ENCODE assay signal across 8 cellular contexts in the genomic region with DNA sequence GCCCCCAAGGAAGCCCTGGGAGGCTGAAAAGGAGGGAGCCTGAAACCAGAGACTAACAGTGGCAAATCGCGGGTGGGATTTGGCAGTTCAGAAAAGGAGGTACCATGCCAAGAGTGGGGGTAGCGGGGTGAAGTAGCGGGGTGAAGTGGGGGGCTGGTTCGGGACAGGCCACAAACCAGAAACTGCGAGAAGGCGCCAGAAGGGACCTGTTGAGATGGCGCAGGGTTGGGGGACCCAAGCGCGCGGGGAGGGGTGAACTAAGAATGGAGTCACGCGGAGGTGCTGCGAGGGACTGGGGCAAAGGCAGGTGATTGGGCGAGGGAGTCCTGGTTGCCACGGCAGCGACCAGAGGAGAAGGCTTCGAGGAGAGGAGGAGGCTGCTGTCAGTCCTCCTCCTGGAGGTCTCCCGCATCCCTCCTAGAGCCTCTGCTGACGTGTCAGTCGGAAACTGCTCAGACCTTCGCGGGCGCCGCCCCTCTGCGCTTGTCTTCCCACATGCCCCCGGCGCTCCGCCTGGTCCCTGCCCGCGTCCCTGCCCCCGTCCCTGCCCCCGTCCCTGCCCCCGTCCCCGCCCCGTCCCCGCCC. TPM values are rescaled to one million over a fixed set of nuclear protein-coding genes. Genes with fewer than 3 reads are reported as not detected.
DNase-seq lines count a peak whose midpoint lies in the region; ATAC-seq and TF ChIP-seq lines count a peak whose summit lies in the region.

No MANE protein-coding gene starts in this region.

- DNase-seq in A172 (ENCODE audit: low spot score) (peak; percentile 99), NCI-H2107 treated with DMSO at 0.1 percent for 48 hours (lab: John Stamatoyannopoulos, UW; ENCODE audit: unreplicated experiment) (peak; percentile 83), UCSD-AML1 (lab: John Stamatoyannopoulos, UW; ENCODE audit: unreplicated experiment) (peak; percentile 85), brain microvascular endothelial cell (peak; percentile 94), skeletal muscle cell (ENCODE audit: low read depth) (peak; percentile 96)

- H3K9ac ChIP-seq in iPS-15b (ENCODE audit: low read depth, low read length): peak overlapping the region; percentile 71

- H3K27me3 ChIP-seq in brain microvascular endothelial cell (replicated peaks) (peaks cover 4% of the 10 kb centered on the region), iPS-15b (ENCODE audit: control insufficient read depth, insufficient read depth, low read length) (peaks cover 9% of the 10 kb centered on the region)

- H3K4me3 ChIP-seq in brain microvascular endothelial cell (ENCODE audit: low read depth, low read length) (peak overlapping the region; percentile 60), iPS-15b (ENCODE audit: low read depth, low read length) (peak overlapping the region; percentile 74), skeletal muscle cell (ENCODE audit: low read depth, low read length) (peak overlapping the region; percentile 54)

- H3K36me3 ChIP-seq in brain microvascular endothelial cell (replicated peaks): peaks cover 2% of the 10 kb centered on the region
- H3K36me3 ChIP-seq in iPS-15b (ENCODE audit: control insufficient read depth, insufficient read depth, low read length): no peaks in the 10 kb centered on the region

- TF ChIP-seq CTCF in brain microvascular endothelial cell (IDR thresholded peaks at IDR 0.05; ENCODE audit: low read depth, low read length, missing control alignments): no peak

- in situ Hi-C loops in brain microvascular endothelial cell (cut with HindIII; ENCODE audit: low pct_ligation_motif_present, low sequenced_read_pairs): no loop called here

- H3K9me3 ChIP-seq in iPS-15b (ENCODE audit: control insufficient read depth, insufficient read depth, low read length): no peaks in the 10 kb centered on the region

- ATAC-seq in GM18867 (IDR thresholded peaks at IDR 0.05; ENCODE audit: unreplicated experiment) (peak; percentile 85), HG03095 (IDR thresholded peaks at IDR 0.05; ENCODE audit: unreplicated experiment) (peak; percentile 77)

- peak overlapping the region; percentile 49 for H3K27ac ChIP-seq in brain microvascular endothelial cell

- H3K4me1 ChIP-seq in iPS-15b (ENCODE audit: control insufficient read depth, insufficient read depth, low read length): no peaks in the 10 kb centered on the region

RNA-seq across cellular contexts. Expression of a gene that starts 0.4 kb away (rescaled TPM):
- total RNA-seq in A172 (2014; rRNA removed; shearing (Covaris generic)): 27.9 and 34.7 TPM in 2 replicates

RNA-seq across cellular contexts. Expression of a gene that starts 27.7 kb away (rescaled TPM):
- 20.6 and 29.2 TPM in 2 replicates for total RNA-seq in A172 (2014; rRNA removed; shearing (Covaris generic))

Comparison
In these comparisons a context has a peak if more than half of its experiments do, and no peak if none do; other contexts are left out.
1. Peak in every context shown above with its lines: DNase-seq, ATAC-seq, H3K4me3 ChIP-seq and H3K27ac ChIP-seq.